ENCODE assay signal across 1 cellular context in genomic region chr12:117985182-117985581, GRCh38.
TF ChIP-seq lines count a peak whose summit lies in the region.

No MANE protein-coding gene starts in this region.

TF ChIP-seq in WTC11, 78 proteins besides CTCF, POLR2A, EP300 and RAD21 (continued from another document):
- TF ChIP-seq HMGXB4 (CRISPR knock-in tag; IDR thresholded peaks at IDR 0.05), result no peak
- no peak for TF ChIP-seq STAT6 (CRISPR knock-in tag; conservative IDR thresholded peaks at IDR 0.05; ENCODE audit: low read depth)
- TF ChIP-seq JUN (CRISPR knock-in tag; IDR thresholded peaks at IDR 0.05), result no peak
- TF ChIP-seq MLX (CRISPR knock-in tag; IDR thresholded peaks at IDR 0.05), result no peak
- no peak for TF ChIP-seq ATF2 (CRISPR knock-in tag; IDR thresholded peaks at IDR 0.05; ENCODE audit: borderline replicate concordance, low read depth)
